21 cellular contexts compared by ENCODE assay signal in the genomic region with DNA sequence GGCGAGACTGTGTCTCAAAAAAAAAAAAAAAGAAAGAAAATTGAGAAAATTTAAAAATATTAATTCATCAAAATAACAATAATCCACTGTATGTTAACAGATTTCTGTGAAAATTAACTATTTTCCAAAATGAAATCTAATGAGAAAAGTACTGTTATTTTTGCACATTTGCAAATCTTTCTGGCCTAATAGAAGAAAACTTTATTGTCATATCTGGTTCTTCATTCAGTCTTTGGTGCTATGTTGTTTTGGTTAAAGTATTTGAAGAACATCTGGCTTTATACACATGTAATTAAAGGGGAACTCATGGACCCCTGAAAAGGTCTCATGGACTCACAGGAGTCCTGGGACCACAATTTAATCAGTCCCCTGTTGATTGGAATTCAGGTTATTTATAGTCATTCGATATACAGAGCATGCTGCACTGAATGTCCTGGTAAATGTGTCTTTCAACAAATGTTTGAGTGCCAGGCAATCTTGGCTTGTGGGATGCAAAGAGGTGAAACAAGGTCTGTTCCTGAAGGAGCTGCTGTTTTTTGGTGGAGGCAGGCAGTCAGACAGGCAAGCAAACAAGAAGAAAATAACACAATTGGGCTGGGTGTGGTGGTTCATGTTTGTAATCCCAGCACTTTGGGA. TPM values are rescaled to one million over a fixed set of nuclear protein-coding genes. Genes with fewer than 3 reads are reported as not detected.
A peak's percentile ranks its signal among the peaks of the same experiment; 100 is the strongest.
DNase-seq lines count a peak whose midpoint lies in the region; ATAC-seq and TF ChIP-seq lines count a peak whose summit lies in the region.
"Had no signal": no experiment of that assay in that cellular context is flagged by ENCODE, and none has a peak within 500 bp of the region (broad histone marks: within the 10 kb centered on the region; RNA-seq: fewer than 3 reads in every experiment).

No MANE protein-coding gene starts in this region.

- H4K20me1 ChIP-seq in GM23338 (replicated peaks; ENCODE audit: insufficient read depth), result no peaks in the 10 kb centered on the region
- H4K20me1 ChIP-seq in Loucy (ENCODE audit: insufficient read depth, low read length, poor library complexity, severe bottlenecking), result peaks cover 68% of the 10 kb centered on the region

- H3K4me3 ChIP-seq in GM23338, result no peak overlapping the region
- H3K4me3 ChIP-seq in Loucy (ENCODE audit: low read length, poor library complexity, severe bottlenecking), result no peak overlapping the region
- no peak overlapping the region for H3K4me3 ChIP-seq in left ventricle myocardium inferior
- H3K4me3 ChIP-seq: BLaER1, GM23248, PC-9 had no signal

- H3K36me3 Mint-ChIP-seq in GM23338 (ENCODE audit: low read depth), result peaks cover 22% of the 10 kb centered on the region
- H3K36me3 Mint-ChIP-seq in neural crest cell (ENCODE audit: low read depth), result no peaks in the 10 kb centered on the region

- H3F3A ChIP-seq in GM23338 (replicated peaks; ENCODE audit: low read depth), result no peaks in the 10 kb centered on the region
- H3F3A ChIP-seq in Loucy (ENCODE audit: low read depth), result no peaks in the 10 kb centered on the region

- H3K27me3 Mint-ChIP-seq in GM23338 (ENCODE audit: insufficient read depth, low read depth, poor library complexity) (no peaks in the 10 kb centered on the region), neural crest cell (ENCODE audit: low read depth) (peaks cover 22% of the 10 kb centered on the region)

- intact Hi-C loops in left ventricle myocardium inferior (cut with micrococcal nuclease), result no loop called here

- DNase-seq in GM23338 (ENCODE audit: low spot score), result no peak
- DNase-seq in left ventricle myocardium inferior, result no peak
- DNase-seq in neural crest cell (ENCODE audit: low read depth, low spot score), result no peak
- DNase-seq in cerebellar cortex (ENCODE audit: low spot score), result no peak
- no peak for DNase-seq in NCI-H146 treated with DMSO at 0.1 percent for 48 hours (lab: John Stamatoyannopoulos, UW; ENCODE audit: unreplicated experiment)
- no peak for DNase-seq in NCI-H1417 (lab: John Stamatoyannopoulos, UW)
- DNase-seq: CD4-positive, alpha-beta T cell; COR-L47; DMS 273 treated with DMSO at 0.1 percent for 48 hours; DND-41; GM23248; NCI-H1417 treated with DMSO at 0.1 percent for 48 hours; NCI-H187 treated with DMSO at 0.1 percent for 48 hours; NCI-H2107; PC-9; RPMI8226; SIG-M5; SK-N-SH had no signal

- H3K9me2 ChIP-seq in GM23338 (ENCODE audit: insufficient read depth) (no peaks in the 10 kb centered on the region), Loucy (replicated peaks; ENCODE audit: low read depth, low read length) (no peaks in the 10 kb centered on the region)
- H3K9me2 ChIP-seq: SK-N-SH had no signal

- no peaks in the 10 kb centered on the region for H3K9me3 ChIP-seq in Loucy (ENCODE audit: insufficient read depth, low read depth, low read length)
- H3K9me3 ChIP-seq in left ventricle myocardium inferior (replicated peaks), result no peaks in the 10 kb centered on the region
- H3K9me3 ChIP-seq: BLaER1, SK-N-SH had no signal

- no peak overlapping the region for H2AFZ ChIP-seq in GM23338
- H2AFZ ChIP-seq in Loucy (ENCODE audit: low read length), result no peak overlapping the region
- H2AFZ ChIP-seq: GM23248, PC-9 had no signal

- ATAC-seq in GM23338, result no peak
- ATAC-seq: HCT116 had no signal

- H3K4me2 ChIP-seq in GM23338, result no peak overlapping the region
- peak overlapping the region; percentile 24 for H3K4me2 ChIP-seq in Loucy (ENCODE audit: low read depth, low read length, poor library complexity, severe bottlenecking)
- H3K4me2 ChIP-seq: BLaER1, PC-9, SK-N-SH had no signal

- H3K27ac Mint-ChIP-seq in GM23338 (peak overlapping the region; percentile 79), neural crest cell (ENCODE audit: unreplicated experiment) (peak overlapping the region; percentile 24)
- H3K27ac Mint-ChIP-seq: CD4-positive, alpha-beta T cell had no signal

- H3K79me2 ChIP-seq in GM23338 (replicated peaks; ENCODE audit: insufficient read depth) (peaks cover 99% of the 10 kb centered on the region), Loucy (ENCODE audit: insufficient read depth, low read length) (peaks cover 97% of the 10 kb centered on the region)

- no peaks in the 10 kb centered on the region for H3K27me3 ChIP-seq in GM23338 (ENCODE audit: insufficient read depth)
- H3K27me3 ChIP-seq in Loucy (ENCODE audit: insufficient read depth, low read length, poor library complexity, severe bottlenecking), result no peaks in the 10 kb centered on the region
- no peaks in the 10 kb centered on the region for H3K27me3 ChIP-seq in left ventricle myocardium inferior (ENCODE audit: low read depth)
- H3K27me3 ChIP-seq: BLaER1 had no signal

- no peak overlapping the region for H3K27ac ChIP-seq in GM23338 (ENCODE audit: low read depth)
- peak overlapping the region; percentile 58 for H3K27ac ChIP-seq in left ventricle myocardium inferior (replicated peaks)
- H3K27ac ChIP-seq: BLaER1, GM23248, PC-9 had no signal

- H3K36me3 ChIP-seq in GM23338 (ENCODE audit: insufficient read depth), result no peaks in the 10 kb centered on the region
- peaks cover 6% of the 10 kb centered on the region; the same call in 1 of the 2 replicates for H3K36me3 ChIP-seq in Loucy (ENCODE audit: insufficient read depth, low read length)
- H3K36me3 ChIP-seq in left ventricle myocardium inferior, result no peaks in the 10 kb centered on the region

- H3K9ac ChIP-seq in Loucy (ENCODE audit: low read depth, low read length, poor library complexity, severe bottlenecking), result no peak overlapping the region
- H3K9ac ChIP-seq: BLaER1, GM23248, SK-N-SH had no signal

- H3K9me3 Mint-ChIP-seq in GM23338 (no peaks in the 10 kb centered on the region), neural crest cell (no peaks in the 10 kb centered on the region)
- H3K9me3 Mint-ChIP-seq: CD4-positive, alpha-beta T cell had no signal

- no peak for TF ChIP-seq CTCF in GM23338 (conservative IDR thresholded peaks at IDR 0.05; ENCODE audit: low read depth in 2 of 2)
- TF ChIP-seq CTCF in Loucy (conservative IDR thresholded peaks at IDR 0.05; ENCODE audit: low read length), result no peak
- TF ChIP-seq CTCF in left ventricle myocardium inferior (IDR thresholded peaks at IDR 0.05; ENCODE audit: borderline replicate concordance), result no peak
- TF ChIP-seq CTCF in neural crest cell (conservative IDR thresholded peaks at IDR 0.05), result no peak

- H3K4me1 Mint-ChIP-seq in GM23338, result peaks cover 55% of the 10 kb centered on the region
- no peaks in the 10 kb centered on the region for H3K4me1 Mint-ChIP-seq in neural crest cell

- H3K4me1 ChIP-seq in GM23338 (ENCODE audit: insufficient read depth), result peaks cover 63% of the 10 kb centered on the region
- H3K4me1 ChIP-seq in Loucy (ENCODE audit: insufficient read depth, low read length, poor library complexity, severe bottlenecking), result peaks cover 48% of the 10 kb centered on the region
- H3K4me1 ChIP-seq in left ventricle myocardium inferior, result peaks cover 48% of the 10 kb centered on the region

- H3K4me3 Mint-ChIP-seq in GM23338, result no peak overlapping the region
- no peak overlapping the region for H3K4me3 Mint-ChIP-seq in neural crest cell
- H3K4me3 Mint-ChIP-seq: CD4-positive, alpha-beta T cell had no signal

TF ChIP-seq in GM23338, 12 proteins besides CTCF, POLR2A, EP300 and RAD21 (continues in another document):
- TF ChIP-seq POLR2AphosphoS5 (IDR thresholded peaks at IDR 0.05; ENCODE audit: low read depth) (no peak), CREB1 (CRISPR knock-in tag; IDR thresholded peaks at IDR 0.05; ENCODE audit: low read depth) (no peak)
- TF ChIP-seq, protein P1, sequence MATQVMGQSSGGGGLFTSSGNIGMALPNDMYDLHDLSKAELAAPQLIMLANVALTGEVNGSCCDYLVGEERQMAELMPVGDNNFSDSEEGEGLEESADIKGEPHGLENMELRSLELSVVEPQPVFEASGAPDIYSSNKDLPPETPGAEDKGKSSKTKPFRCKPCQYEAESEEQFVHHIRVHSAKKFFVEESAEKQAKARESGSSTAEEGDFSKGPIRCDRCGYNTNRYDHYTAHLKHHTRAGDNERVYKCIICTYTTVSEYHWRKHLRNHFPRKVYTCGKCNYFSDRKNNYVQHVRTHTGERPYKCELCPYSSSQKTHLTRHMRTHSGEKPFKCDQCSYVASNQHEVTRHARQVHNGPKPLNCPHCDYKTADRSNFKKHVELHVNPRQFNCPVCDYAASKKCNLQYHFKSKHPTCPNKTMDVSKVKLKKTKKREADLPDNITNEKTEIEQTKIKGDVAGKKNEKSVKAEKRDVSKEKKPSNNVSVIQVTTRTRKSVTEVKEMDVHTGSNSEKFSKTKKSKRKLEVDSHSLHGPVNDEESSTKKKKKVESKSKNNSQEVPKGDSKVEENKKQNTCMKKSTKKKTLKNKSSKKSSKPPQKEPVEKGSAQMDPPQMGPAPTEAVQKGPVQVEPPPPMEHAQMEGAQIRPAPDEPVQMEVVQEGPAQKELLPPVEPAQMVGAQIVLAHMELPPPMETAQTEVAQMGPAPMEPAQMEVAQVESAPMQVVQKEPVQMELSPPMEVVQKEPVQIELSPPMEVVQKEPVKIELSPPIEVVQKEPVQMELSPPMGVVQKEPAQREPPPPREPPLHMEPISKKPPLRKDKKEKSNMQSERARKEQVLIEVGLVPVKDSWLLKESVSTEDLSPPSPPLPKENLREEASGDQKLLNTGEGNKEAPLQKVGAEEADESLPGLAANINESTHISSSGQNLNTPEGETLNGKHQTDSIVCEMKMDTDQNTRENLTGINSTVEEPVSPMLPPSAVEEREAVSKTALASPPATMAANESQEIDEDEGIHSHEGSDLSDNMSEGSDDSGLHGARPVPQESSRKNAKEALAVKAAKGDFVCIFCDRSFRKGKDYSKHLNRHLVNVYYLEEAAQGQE (IDR thresholded peaks at IDR 0.05; ENCODE audit: unreplicated experiment), result no peak

RNA-seq across cellular contexts. Expression of a gene that starts 9.0 kb away (rescaled TPM):
- 123 and 137 TPM in 2 replicates for total RNA-seq in GM23338 (2014; rRNA removed; shearing (Covaris generic))
- 111 and 127 TPM in 2 replicates for polyA plus RNA-seq in GM23338 (2016; fragmentation: Nextera tagmentation; extraction: Ambion mirVana)
- 168 TPM for total RNA-seq in left ventricle myocardium inferior
- 10.5 and 12.0 TPM in 2 replicates for total RNA-seq in neural crest cell
